Comparison of ENCODE assay signal across 8 cellular contexts in the genomic region with DNA sequence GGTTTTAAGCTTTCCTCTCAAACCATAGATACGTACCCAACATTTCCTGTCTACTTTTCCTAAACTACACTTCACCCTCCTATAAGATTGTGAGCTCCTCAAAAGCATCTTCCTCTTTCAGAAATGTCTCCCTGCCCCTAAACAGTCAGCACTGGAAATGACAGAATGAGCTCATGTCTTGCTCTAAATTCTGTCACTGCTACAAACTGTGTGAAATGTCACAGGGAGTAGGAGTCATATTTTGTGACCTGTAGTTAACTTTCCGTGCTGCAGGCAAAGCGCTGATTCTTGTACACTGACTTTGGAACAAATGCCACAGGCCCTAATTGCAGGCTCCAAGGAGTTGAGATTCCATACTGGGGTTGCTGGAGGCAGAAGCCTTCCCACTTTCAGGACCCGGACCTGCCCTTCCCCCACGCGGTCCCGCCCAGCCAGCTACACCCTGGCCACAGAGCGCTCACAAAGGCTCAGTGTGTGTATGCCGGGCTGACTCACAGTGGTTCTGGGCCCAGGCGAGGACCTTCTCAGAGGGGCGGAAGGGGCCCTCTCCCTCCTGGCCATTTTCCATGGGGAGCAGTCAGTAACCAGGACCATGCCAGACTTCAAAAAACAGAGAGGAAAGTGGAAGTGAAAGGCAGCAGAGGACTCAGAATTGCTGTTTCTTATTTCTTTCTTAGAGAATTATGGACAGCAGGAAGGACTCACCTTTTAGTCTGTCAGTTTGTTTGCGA. TPM values are rescaled to one million over a fixed set of nuclear protein-coding genes. Genes with fewer than 3 reads are reported as not detected.
DNase-seq lines count a peak whose midpoint lies in the region; ATAC-seq and TF ChIP-seq lines count a peak whose summit lies in the region.

No MANE protein-coding gene starts in this region.

- no peaks in the 10 kb centered on the region for H3K27me3 ChIP-seq in AG04450 (ENCODE audit: control insufficient read depth, insufficient read depth, low read length)

- no peak for TF ChIP-seq CTCF in AG04450 (IDR thresholded peaks at IDR 0.05; ENCODE audit: low read depth, low read length)
- TF ChIP-seq CTCF in astrocyte of the spinal cord (IDR thresholded peaks at IDR 0.05; ENCODE audit: low read depth, low read length): no peak

- DNase-seq in AG04450 (ENCODE audit: low read depth, low spot score): peak; percentile 37
- DNase-seq in HUDEP-2 (lab: John Stamatoyannopoulos, UW; ENCODE audit: unreplicated experiment in 76 of 76): peak in 70 of 76 experiments; percentile 28 to 83 (median 67)
- DNase-seq in T1000 (lab: John Stamatoyannopoulos, UW): peak; percentile 49
- peak; percentile 93 for DNase-seq in astrocyte of the spinal cord (ENCODE audit: low read depth, low spot score)
- peak in 50 of 51 donors; percentile 19 to 92 (median 76) for DNase-seq in hypothalamus (lab: John Stamatoyannopoulos, UW)
- DNase-seq in sciatic nerve (ENCODE audit: low spot score): peak; percentile 92
- DNase-seq in NCI-H345 (lab: John Stamatoyannopoulos, UW): no peak
- no peak for DNase-seq in COR-L47 (lab: John Stamatoyannopoulos, UW)

- CTCF ChIA-PET in AG04450 (lab: Charles Lee): interaction anchor here (0.9 to 2.0 kb wide), 2 partner anchors 63 to 165 kb away, joined by 4 to 11 read pairs; a partner anchor contains a TSS

- no peak overlapping the region for H3K4me3 ChIP-seq in AG04450 (ENCODE audit: low read depth, low read length)
- H3K4me3 ChIP-seq in astrocyte of the spinal cord (ENCODE audit: low read depth, low read length): no peak overlapping the region

- in situ Hi-C loops in astrocyte of the spinal cord (cut with HindIII; ENCODE audit: low sequenced_read_pairs): no loop called here

- H3K27ac ChIP-seq in AG04450 (ENCODE audit: low read depth, low read length): peak overlapping the region; percentile 47

- intact Hi-C loops in sciatic nerve (cut with DNase I): no loop called here

- peak; percentile 75 for ATAC-seq in sciatic nerve

- no peaks in the 10 kb centered on the region for H3K9me3 ChIP-seq in AG04450 (ENCODE audit: control insufficient read depth, insufficient read depth, low read length)

- POLR2A ChIA-PET in AG04450 (lab: Yijun Ruan, JAX): interaction anchor here (0.8 to 1.3 kb wide), 2 partner anchors 24 to 542 kb away, joined by 3 to 5 read pairs; a partner anchor contains a TSS

RNA-seq across cellular contexts. Expression of a gene that starts 24.1 kb away (rescaled TPM):
- 133 and 148 TPM in 2 replicates for polyA plus RNA-seq in AG04450 (2011; rRNA removed)
- 181 and 190 TPM in 2 replicates for polyA minus RNA-seq in AG04450 (2011; rRNA and poly(A)+ RNA removed)
- 300 TPM for total RNA-seq in sciatic nerve

RNA-seq across cellular contexts. Expression of a gene that starts 41.1 kb away (rescaled TPM):
- not detected in 2 replicates for polyA plus RNA-seq in AG04450 (2011; rRNA removed)
- polyA minus RNA-seq in AG04450 (2011; rRNA and poly(A)+ RNA removed): not detected in 2 replicates
- total RNA-seq in sciatic nerve: not detected

Comparison
In these comparisons a context has a peak if more than half of its experiments do, and no peak if none do; other contexts are left out.
1. DNase-seq: peak in AG04450 (single experiment), HUDEP-2 (70 of 76), T1000 (single experiment), astrocyte of the spinal cord (single experiment), hypothalamus (50 of 51) and sciatic nerve (single experiment); none in NCI-H345 (single experiment) and COR-L47 (single experiment).